Comparison of ENCODE assay signal across 25 cellular contexts in genomic region chr2:183803596-183803995, GRCh38.
"Had no signal": no experiment of that assay in that cellular context is flagged by ENCODE, and none has a peak within 500 bp of the region (broad histone marks: within the 10 kb centered on the region; RNA-seq: fewer than 3 reads in every experiment).

No MANE protein-coding gene starts in this region.

- H3K27me3 ChIP-seq: neural progenitor cell, neutrophil, pancreas, right lobe of liver, sigmoid colon, suprapubic skin, testis, tibial artery, transverse colon, vagina had no signal

- H3K4me3 ChIP-seq: neural progenitor cell, pancreas, psoas muscle, right lobe of liver, sigmoid colon, suprapubic skin, testis, tibial artery, transverse colon, vagina had no signal

- H3K36me3 ChIP-seq: neural progenitor cell, neutrophil, pancreas, right lobe of liver, sigmoid colon, suprapubic skin, tibial artery, transverse colon, vagina had no signal

- H2AFZ ChIP-seq: neural progenitor cell had no signal

- H3K27ac ChIP-seq: neural progenitor cell, neutrophil, pancreas, psoas muscle, right lobe of liver, sigmoid colon, suprapubic skin, testis, tibial artery, transverse colon, vagina had no signal

- H3K9ac ChIP-seq: neural progenitor cell had no signal

- H3K4me2 ChIP-seq: neural progenitor cell had no signal

- H3K9me3 ChIP-seq: neutrophil, pancreas, right lobe of liver, suprapubic skin, testis, vagina had no signal

- DNase-seq: naive thymus-derived CD4-positive, alpha-beta T cell; natural killer cell; nucleus accumbens; psoas muscle; right lobe of liver; sigmoid colon; small intestine; stimulated activated CD4-positive, alpha-beta T cell treated with anti-CD3 and anti-CD28 coated beads, Interleukin-15, amount 100 ng/mL, for 24 hours; stimulated activated CD4-positive, alpha-beta T cell treated with anti-CD3 and anti-CD28 coated beads, Interleukin-4, amount 100 ng/mL, for 1 hour; stimulated activated CD4-positive, alpha-beta T cell treated with anti-CD3 and anti-CD28 coated beads, Interleukin-4, amount 100 ng/mL, for 4 hours; stimulated activated CD8-positive, alpha-beta memory T cell treated with anti-CD3 and anti-CD28 coated beads, Interleukin-4, amount 100 ng/mL, for 48 hours; stimulated activated naive CD4-positive, alpha-beta T cell; stimulated activated naive CD8-positive, alpha-beta T cell treated with anti-CD3 and anti-CD28 coated beads, Interleukin-15, amount 100 ng/mL, for 72 hours; stimulated activated naive CD8-positive, alpha-beta T cell treated with anti-CD3 and anti-CD28 coated beads, Interleukin-15, Interleukin-2, amounts not matched to agents 100 U/mL and 50 U/mL, for 24 hours; substantia nigra; testis; tibial artery; transverse colon had no signal

- H3K4me1 ChIP-seq: neural progenitor cell, pancreas, psoas muscle, right lobe of liver, sigmoid colon, suprapubic skin, testis, tibial artery, transverse colon, vagina had no signal

- ATAC-seq: naive thymus-derived CD4-positive, alpha-beta T cell; natural killer cell; pancreas; psoas muscle; right cardiac atrium; stimulated activated memory B cell treated with anti-CD40 and anti-IgM and Interleukin-4, amounts not matched to agents 10 μg/mL and 1 μg/mL and 100 μg/mL, for 72 hours; stimulated activated naive CD8-positive, alpha-beta T cell treated with anti-CD3 and anti-CD28 coated beads, Interleukin-15, amount 100 ng/mL, for 72 hours; stimulated activated naive CD8-positive, alpha-beta T cell treated with anti-CD3 and anti-CD28 coated beads, Interleukin-15, Interleukin-2, amounts not matched to agents 100 U/mL and 50 U/mL, for 24 hours had no signal
